Comparison of ENCODE assay signal across 21 cellular contexts in the genomic region with DNA sequence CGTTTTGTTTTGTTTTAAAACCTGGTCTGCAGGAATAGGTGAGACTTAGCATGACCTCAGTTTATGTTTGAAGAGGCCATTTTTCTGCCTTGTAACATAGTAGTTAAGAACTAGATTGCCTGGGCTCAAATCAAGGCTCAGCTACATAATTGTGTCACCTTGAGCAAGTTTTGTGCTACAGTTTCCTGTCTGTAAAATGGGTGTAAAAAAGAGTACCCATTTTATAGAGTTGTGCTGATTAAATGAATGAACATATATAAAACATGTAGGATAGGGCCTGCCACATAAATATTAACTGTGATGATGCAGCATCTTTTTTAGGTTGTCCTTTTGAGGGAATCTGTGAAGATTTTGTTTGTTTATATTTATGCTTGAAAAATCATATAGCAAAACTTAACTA. TPM values are rescaled to one million over a fixed set of nuclear protein-coding genes. Genes with fewer than 3 reads are reported as not detected.
DNase-seq lines count a peak whose midpoint lies in the region; ATAC-seq and TF ChIP-seq lines count a peak whose summit lies in the region.
"Had no signal": no experiment of that assay in that cellular context is flagged by ENCODE, and none has a peak within 500 bp of the region (broad histone marks: within the 10 kb centered on the region; RNA-seq: fewer than 3 reads in every experiment).

No MANE protein-coding gene starts in this region.

- ATAC-seq in activated T-helper 17 cell treated with anti-CD3 and anti-CD28 coated beads, Interleukin-2, amount 50 U/mL, for 72 hours (replicated peaks), result no peak
- ATAC-seq in naive thymus-derived CD4-positive, alpha-beta T cell, result no peak
- ATAC-seq: left lobe of liver, right cardiac atrium, Right ventricle myocardium inferior had no signal

- POLR2A ChIA-PET in naive thymus-derived CD4-positive, alpha-beta T cell (lab: Charles Lee), result interaction anchor here (1.0 to 4.0 kb wide), 4 partner anchors 8 to 31 kb away, joined by 3 to 25 read pairs (median 4); partner anchors contain the start of gene WNK1

- peaks cover 23 to 26% of the 10 kb centered on the region in 2 donors for H3K4me1 ChIP-seq in naive thymus-derived CD4-positive, alpha-beta T cell (ENCODE audit: control insufficient read depth in 2 of 2, insufficient read depth in 2 of 2, low read length in 2 of 2)
- H3K4me1 ChIP-seq in BE2C (no peaks in the 10 kb centered on the region), suprapubic skin (peaks cover 58% of the 10 kb centered on the region)

- TF ChIP-seq CTCF in HFFc6 (IDR thresholded peaks at IDR 0.05) (no peak), BE2C (IDR thresholded peaks at IDR 0.05; ENCODE audit: low read depth, low read length) (no peak), suprapubic skin (IDR thresholded peaks at IDR 0.05) (no peak)

- intact Hi-C loops in naive thymus-derived CD4-positive, alpha-beta T cell (cut with micrococcal nuclease), result loop anchor here in 1 of 2 donors (5.0 kb wide), 1 partner anchor 33 kb away; no protein-coding TSS in a partner anchor

- H3K4me1 Mint-ChIP-seq in activated T-cell treated with anti-CD3 and anti-CD28 coated beads, Interleukin-2, amount 50 U/mL, for 24 hours (ENCODE audit: low read depth), result peaks cover 57% of the 10 kb centered on the region
- H3K4me1 Mint-ChIP-seq in HFFc6 (ENCODE audit: low read depth), result peaks cover 57% of the 10 kb centered on the region
- H3K4me1 Mint-ChIP-seq in activated T-helper 17 cell treated with anti-CD3 and anti-CD28 coated beads, Interleukin-2, amount 50 U/mL, for 72 hours, result peaks cover 36% of the 10 kb centered on the region
- H3K4me1 Mint-ChIP-seq in naive thymus-derived CD4-positive, alpha-beta T cell, result peaks cover 36 to 91% (median 72%) of the 10 kb centered on the region in 7 donors

- no peak overlapping the region for H3K4me3 Mint-ChIP-seq in activated T-cell treated with anti-CD3 and anti-CD28 coated beads, Interleukin-2, amount 50 U/mL, for 24 hours
- no peak overlapping the region for H3K4me3 Mint-ChIP-seq in HFFc6
- peak overlapping the region; percentile 70 for H3K4me3 Mint-ChIP-seq in activated T-helper 17 cell treated with anti-CD3 and anti-CD28 coated beads, Interleukin-2, amount 50 U/mL, for 72 hours
- peak overlapping the region in 8 of 10 donors; percentile 6 to 71 (median 41) for H3K4me3 Mint-ChIP-seq in naive thymus-derived CD4-positive, alpha-beta T cell
- H3K4me3 Mint-ChIP-seq: CD14-positive monocyte, type B pancreatic cell had no signal

- DNase-seq in activated T-cell treated with anti-CD3 and anti-CD28 coated beads, Interleukin-2, amount 50 U/mL, for 24 hours, result no peak
- DNase-seq in activated T-cell treated with anti-CD3 and anti-CD28 coated beads, Interleukin-2, amount 50 U/mL, for 48 hours, result no peak
- DNase-seq in HFFc6 (no peak), BE2C (no peak), suprapubic skin (ENCODE audit: low spot score in 2 of 2) (no peak)
- no peak for DNase-seq in naive thymus-derived CD4-positive, alpha-beta T cell
- no peak for DNase-seq in stimulated activated CD4-positive, alpha-beta T cell treated with anti-CD3 and anti-CD28 coated beads, Interleukin-2, amount 100 ng/mL, for 48 hours
- DNase-seq: adrenal gland; GOT3; NCI-H1694; NCI-H345; occipital lobe; right cardiac atrium; stimulated activated naive CD4-positive, alpha-beta T cell; WERI-Rb-1 had no signal

- H3K27ac ChIP-seq in naive thymus-derived CD4-positive, alpha-beta T cell (ENCODE audit: low read depth, low read length), result no peak overlapping the region
- H3K27ac ChIP-seq in suprapubic skin, result no peak overlapping the region
- H3K27ac ChIP-seq: adrenal gland, esophagus muscularis mucosa, WERI-Rb-1 had no signal

- CTCF ChIA-PET in naive thymus-derived CD4-positive, alpha-beta T cell (lab: Charles Lee), result interaction anchor here (1.2 kb wide), 1 partner anchor 9 kb away, joined by 7 read pairs; no protein-coding TSS in a partner anchor

- no peaks in the 10 kb centered on the region for H3K9me3 Mint-ChIP-seq in activated T-cell treated with anti-CD3 and anti-CD28 coated beads, Interleukin-2, amount 50 U/mL, for 24 hours
- no peaks in the 10 kb centered on the region for H3K9me3 Mint-ChIP-seq in HFFc6
- peaks cover 3% of the 10 kb centered on the region for H3K9me3 Mint-ChIP-seq in activated T-helper 17 cell treated with anti-CD3 and anti-CD28 coated beads, Interleukin-2, amount 50 U/mL, for 72 hours
- no peaks in the 10 kb centered on the region for H3K9me3 Mint-ChIP-seq in naive thymus-derived CD4-positive, alpha-beta T cell

- H3K27ac Mint-ChIP-seq in activated T-cell treated with anti-CD3 and anti-CD28 coated beads, Interleukin-2, amount 50 U/mL, for 24 hours, result peak overlapping the region; percentile 64
- 0 out of 2 replicates have a peak overlapping the region, but pooled peaks have one; percentile 10 for H3K27ac Mint-ChIP-seq in HFFc6
- H3K27ac Mint-ChIP-seq in activated T-helper 17 cell treated with anti-CD3 and anti-CD28 coated beads, Interleukin-2, amount 50 U/mL, for 72 hours, result peak overlapping the region; percentile 26
- H3K27ac Mint-ChIP-seq in naive thymus-derived CD4-positive, alpha-beta T cell, result peak overlapping the region in 4 of 9 donors; percentile 15 to 78 (median 52)
- H3K27ac Mint-ChIP-seq: CD14-positive monocyte, type B pancreatic cell had no signal

- no peak for TF ChIP-seq EP300 in suprapubic skin (IDR thresholded peaks at IDR 0.05)

- no peak for TF ChIP-seq POLR2A in suprapubic skin (IDR thresholded peaks at IDR 0.05)

- no peaks in the 10 kb centered on the region for H3K9me3 ChIP-seq in naive thymus-derived CD4-positive, alpha-beta T cell (ENCODE audit: control insufficient read depth in 2 of 3, low read length in 3 of 3)
- H3K9me3 ChIP-seq in BE2C, result no peaks in the 10 kb centered on the region
- no peaks in the 10 kb centered on the region for H3K9me3 ChIP-seq in suprapubic skin
- H3K9me3 ChIP-seq: adrenal gland, esophagus muscularis mucosa had no signal

- H3K36me3 ChIP-seq in naive thymus-derived CD4-positive, alpha-beta T cell (ENCODE audit: control insufficient read depth in 2 of 3, insufficient read depth in 3 of 3, low read length in 3 of 3), result peaks cover 0 to 9% (median 0%) of the 10 kb centered on the region in 3 experiments
- H3K36me3 ChIP-seq in BE2C (no peaks in the 10 kb centered on the region), suprapubic skin (peaks cover 9% of the 10 kb centered on the region)
- H3K36me3 ChIP-seq: adrenal gland had no signal

- WGBS in suprapubic skin, result 73% methylated on average over 1 of the region's 1 CpG

- peaks cover 52% of the 10 kb centered on the region for H3K36me3 Mint-ChIP-seq in activated T-cell treated with anti-CD3 and anti-CD28 coated beads, Interleukin-2, amount 50 U/mL, for 24 hours (ENCODE audit: low read depth)
- H3K36me3 Mint-ChIP-seq in HFFc6 (ENCODE audit: low read depth), result peaks cover 41% of the 10 kb centered on the region
- H3K36me3 Mint-ChIP-seq in activated T-helper 17 cell treated with anti-CD3 and anti-CD28 coated beads, Interleukin-2, amount 50 U/mL, for 72 hours (ENCODE audit: low read depth), result peaks cover 71% of the 10 kb centered on the region
- H3K36me3 Mint-ChIP-seq in naive thymus-derived CD4-positive, alpha-beta T cell, result peaks cover 4 to 26% (median 13%) of the 10 kb centered on the region in 5 donors

- no peaks in the 10 kb centered on the region for H3K27me3 ChIP-seq in naive thymus-derived CD4-positive, alpha-beta T cell (ENCODE audit: control insufficient read depth in 2 of 2, insufficient read depth in 2 of 2, low read length in 2 of 2)
- H3K27me3 ChIP-seq in BE2C, result no peaks in the 10 kb centered on the region
- H3K27me3 ChIP-seq in suprapubic skin, result no peaks in the 10 kb centered on the region
- H3K27me3 ChIP-seq: adrenal gland, esophagus muscularis mucosa had no signal

- no peak overlapping the region for H3K4me3 ChIP-seq in naive thymus-derived CD4-positive, alpha-beta T cell (ENCODE audit: low read length)
- no peak overlapping the region for H3K4me3 ChIP-seq in BE2C (ENCODE audit: low read depth, low read length)
- no peak overlapping the region for H3K4me3 ChIP-seq in suprapubic skin
- H3K4me3 ChIP-seq: adrenal gland, esophagus muscularis mucosa had no signal

- H3K27me3 Mint-ChIP-seq in activated T-cell treated with anti-CD3 and anti-CD28 coated beads, Interleukin-2, amount 50 U/mL, for 24 hours, result no peaks in the 10 kb centered on the region
- no peaks in the 10 kb centered on the region for H3K27me3 Mint-ChIP-seq in HFFc6 (ENCODE audit: insufficient read depth)
- H3K27me3 Mint-ChIP-seq in activated T-helper 17 cell treated with anti-CD3 and anti-CD28 coated beads, Interleukin-2, amount 50 U/mL, for 72 hours, result no peaks in the 10 kb centered on the region
- no peaks in the 10 kb centered on the region for H3K27me3 Mint-ChIP-seq in naive thymus-derived CD4-positive, alpha-beta T cell
- H3K27me3 Mint-ChIP-seq: type B pancreatic cell had no signal

RNA-seq across cellular contexts. Expression of gene WNK1, which starts 7.2 kb away (rescaled TPM):
- 100 to 1,000 TPM in 2 of 6 experiments, 10 to 100 TPM in 4; 79.5 to 106 (median 94.3) TPM for total RNA-seq in HFFc6 (2021; fragmentation: NEBNext Ultra II Directional; extraction: Animal tissue kit (Norgen Biotek cat#: 25700))
- total RNA-seq in activated T-helper 17 cell treated with anti-CD3 and anti-CD28 coated beads, Interleukin-2, amount 50 U/mL, for 72 hours, result 100 to 1,000 TPM; 150 to 252 TPM
- 100 to 1,000 TPM; 147 to 200 (median 169) TPM for total RNA-seq in naive thymus-derived CD4-positive, alpha-beta T cell
- polyA plus RNA-seq in naive thymus-derived CD4-positive, alpha-beta T cell, result 10 to 100 TPM; 22.9 to 44.0 TPM
- polyA plus RNA-seq in BE2C (2012; ENCODE audit: insufficient read depth, insufficient read length, low read depth), result 66.7 TPM
- total RNA-seq in suprapubic skin, result 100 to 1,000 TPM; 368 to 724 (median 435) TPM

Comparison
In these comparisons a context has a peak if more than half of its experiments do, and no peak if none do; other contexts are left out.
1. H3K4me3 Mint-ChIP-seq: peak in activated T-helper 17 cell treated with anti-CD3 and anti-CD28 coated beads, Interleukin-2, amount 50 U/mL, for 72 hours (single experiment) and naive thymus-derived CD4-positive, alpha-beta T cell (8 of 10); none in activated T-cell treated with anti-CD3 and anti-CD28 coated beads, Interleukin-2, amount 50 U/mL, for 24 hours (single experiment) and HFFc6 (single experiment).